In the genomic region with DNA sequence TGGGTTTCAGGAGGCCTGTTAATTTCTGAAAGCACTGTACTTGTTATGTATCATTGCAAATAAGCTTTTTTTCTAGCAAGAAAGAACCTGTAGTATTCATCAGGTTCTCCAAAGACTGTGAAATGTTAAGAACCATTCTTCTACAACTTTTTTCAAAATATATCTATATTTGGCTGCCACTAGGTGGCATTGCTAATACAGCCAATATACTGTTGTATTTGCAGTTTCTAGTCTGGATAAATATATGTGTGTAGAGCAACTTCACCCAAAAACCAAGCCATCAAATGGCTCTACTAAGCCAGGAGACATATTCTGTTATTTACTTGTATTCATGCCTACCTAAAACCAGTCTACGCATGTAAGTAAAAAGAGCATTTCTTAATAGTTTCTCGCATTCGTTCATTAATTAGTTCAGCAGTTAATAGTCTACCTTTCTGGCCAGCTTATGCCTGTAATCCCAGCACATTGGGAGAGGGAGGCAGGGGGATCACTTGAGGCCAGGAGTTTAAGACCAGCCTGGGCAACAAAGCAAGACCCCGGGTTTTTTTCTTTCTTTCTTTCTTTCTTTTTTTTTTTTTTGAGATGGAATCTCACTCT, we compare ENCODE assay signal across 8 cellular contexts. TPM values are rescaled to one million over a fixed set of nuclear protein-coding genes. Genes with fewer than 3 reads are reported as not detected.
DNase-seq lines count a peak whose midpoint lies in the region; ATAC-seq and TF ChIP-seq lines count a peak whose summit lies in the region.

No MANE protein-coding gene starts in this region.

- peaks cover 0 to 2% of the 10 kb centered on the region in 2 donors for H3K36me3 ChIP-seq in lung (ENCODE audit: control insufficient read depth in 2 of 2, insufficient read depth in 2 of 2, low read length in 2 of 2)

- ATAC-seq in lung (ENCODE audit: insufficient read depth, low FRiP score) (no peak), HG03565 (IDR thresholded peaks at IDR 0.05; ENCODE audit: unreplicated experiment) (no peak), GM21529 (IDR thresholded peaks at IDR 0.05; ENCODE audit: unreplicated experiment) (no peak)

- no peaks in the 10 kb centered on the region for H3K9me3 ChIP-seq in lung (ENCODE audit: control insufficient read depth in 2 of 2, insufficient read depth in 1 of 2, low read length in 1 of 2)

- TF ChIP-seq CTCF in GM10266 (IDR thresholded peaks at IDR 0.05; ENCODE audit: control insufficient read depth, insufficient read depth, low read depth, missing control alignments) (peak; percentile 64), lung (IDR thresholded peaks at IDR 0.05; ENCODE audit: control extremely low read depth, extremely low read depth) (peak; percentile 44)

- 93 to 97% methylated on average over 4 of the region's 4 CpGs for WGBS in lung, 2 donors

- H3K4me3 ChIP-seq in lung = no peak overlapping the region

- no peaks in the 10 kb centered on the region for H3K4me1 ChIP-seq in lung (ENCODE audit: control insufficient read depth in 2 of 2, insufficient read depth in 2 of 2, low read length in 2 of 2)

- H3K27ac ChIP-seq in lung (ENCODE audit: low read depth in 1 of 2, low read length in 1 of 2) = no peak overlapping the region

- no peaks in the 10 kb centered on the region for H3K27me3 ChIP-seq in lung (ENCODE audit: control insufficient read depth, insufficient read depth)

- DNase-seq in AG08396 (ENCODE audit: low spot score) (peak; percentile 15), GM10266 (ENCODE audit: extremely low spot score) (peak; percentile 31), NCI-H748 (lab: John Stamatoyannopoulos, UW; ENCODE audit: unreplicated experiment) (peak; percentile 45), cerebellar cortex (ENCODE audit: low spot score) (peak; percentile 67), lung (ENCODE audit: low spot score) (no peak)
- no peak for DNase-seq in NK-92 treated with Interleukin-12 subunit alpha and Interleukin-12 subunit beta, amount 100 ng/mL, for 24 hours (lab: John Stamatoyannopoulos, UW)

RNA-seq across cellular contexts. Expression of a gene that starts 39.5 kb away (rescaled TPM):
- total RNA-seq in lung = 100 to 1,000 TPM; 145 to 249 TPM
- polyA plus RNA-seq in lung = 100 to 1,000 TPM in 1 of 2 donors, 10 to 100 TPM in 1; 92.5 to 170 TPM

RNA-seq across cellular contexts. Expression of a gene that starts 39.7 kb away (rescaled TPM):
- total RNA-seq in lung = 10 to 100 TPM; 10.5 to 17.8 TPM
- polyA plus RNA-seq in lung = 10 to 100 TPM; 40.4 to 66.0 TPM

Comparison
In these comparisons a context has a peak if more than half of its experiments do, and no peak if none do; other contexts are left out.
1. DNase-seq: peak in AG08396 (single experiment), GM10266 (single experiment), NCI-H748 (single experiment) and cerebellar cortex (single experiment); none in lung (single experiment) and NK-92 treated with Interleukin-12 subunit alpha and Interleukin-12 subunit beta, amount 100 ng/mL, for 24 hours (single experiment).